In genomic region chr9:121121582-121122087, GRCh38 we compare ENCODE assay signal across 8 cellular contexts. TPM values are rescaled to one million over a fixed set of nuclear protein-coding genes. Genes with fewer than 3 reads are reported as not detected.
DNase-seq lines count a peak whose midpoint lies in the region; ATAC-seq, FAIRE-seq and TF ChIP-seq lines count a peak whose summit lies in the region.

No MANE protein-coding gene starts in this region.

- DNase-seq in AG04449 (ENCODE audit: low read depth, low spot score) (peak; percentile 67), NCI-H524 (lab: John Stamatoyannopoulos, UW) (peak; percentile 89 to 97), HepG2 (ENCODE audit: low spot score) (peak; percentile 95)
- peak; percentile 99 for DNase-seq in activated CD4-positive, alpha-beta T cell treated with anti-CD3 and anti-CD28 coated beads, Interleukin-2, amount 10 ng/mL, durations not matched to agents 7 days and 5 days
- DNase-seq in stimulated activated CD4-positive, alpha-beta T cell treated with anti-CD3 and anti-CD28 coated beads, Interleukin-2, amount 100 ng/mL, for 48 hours: peak; percentile 90 to 93

- H2AFZ ChIP-seq in HepG2 (ENCODE audit: low read length): peak overlapping the region; percentile 96

- peaks cover 46% of the 10 kb centered on the region for H3K36me3 Mint-ChIP-seq in activated CD4-positive, alpha-beta T cell treated with anti-CD3 and anti-CD28 coated beads, Interleukin-2, amount 10 ng/mL, durations not matched to agents 7 days and 5 days (ENCODE audit: low read depth)
- H3K36me3 Mint-ChIP-seq in dendritic cell treated with granulocyte-macrophage colony-stimulating factor and Interleukin-4, amounts not matched to agents 40 ng/mL and 50 ng/mL, for 4 days (ENCODE audit: low read depth): peaks cover 45% of the 10 kb centered on the region

- H3K9me3 ChIP-seq in HepG2 (ENCODE audit: low read length): no peaks in the 10 kb centered on the region

- peak overlapping the region; percentile 87 for H3K4me3 Mint-ChIP-seq in activated CD4-positive, alpha-beta T cell treated with anti-CD3 and anti-CD28 coated beads, Interleukin-2, amount 10 ng/mL, durations not matched to agents 7 days and 5 days
- H3K4me3 Mint-ChIP-seq in dendritic cell treated with granulocyte-macrophage colony-stimulating factor and Interleukin-4, amounts not matched to agents 40 ng/mL and 50 ng/mL, for 4 days: peak overlapping the region; percentile 74

- FAIRE-seq in HepG2 (lab: Jason Lieb, UNC): peak; percentile 92

- no peaks in the 10 kb centered on the region for H3K27me3 ChIP-seq in HepG2 (ENCODE audit: control insufficient read depth in 1 of 2, insufficient read depth in 2 of 2, low read length in 2 of 2)

- no peaks in the 10 kb centered on the region for H3K9me3 Mint-ChIP-seq in activated CD4-positive, alpha-beta T cell treated with anti-CD3 and anti-CD28 coated beads, Interleukin-2, amount 10 ng/mL, durations not matched to agents 7 days and 5 days
- H3K9me3 Mint-ChIP-seq in dendritic cell treated with granulocyte-macrophage colony-stimulating factor and Interleukin-4, amounts not matched to agents 40 ng/mL and 50 ng/mL, for 4 days: no peaks in the 10 kb centered on the region

- H3K9ac ChIP-seq in HepG2 (ENCODE audit: insufficient read depth, low read depth, low read length): peak overlapping the region; percentile 64

- peak overlapping the region; percentile 62 for H3K27ac ChIP-seq in HepG2 (ENCODE audit: extremely low read length, insufficient read depth, low read length)

- under 1% methylated on average over 15 of the region's 17 CpGs for WGBS in HepG2 (ENCODE audit: low lambda C conversion rate)

- H3K4me1 Mint-ChIP-seq in activated CD4-positive, alpha-beta T cell treated with anti-CD3 and anti-CD28 coated beads, Interleukin-2, amount 10 ng/mL, durations not matched to agents 7 days and 5 days: peaks cover 53% of the 10 kb centered on the region
- peaks cover 11% of the 10 kb centered on the region for H3K4me1 Mint-ChIP-seq in dendritic cell treated with granulocyte-macrophage colony-stimulating factor and Interleukin-4, amounts not matched to agents 40 ng/mL and 50 ng/mL, for 4 days (ENCODE audit: low read depth)

- H3K4me3 ChIP-seq in AG04449 (ENCODE audit: low read depth, low read length): peak overlapping the region; percentile 62
- H3K4me3 ChIP-seq in HepG2 (replicated peaks in 1 of 3; ENCODE audit: insufficient read depth in 1 of 3, low read depth in 2 of 3, low read length in 3 of 3): peak overlapping the region; percentile 50 to 70 (median 60)

- CTCF ChIA-PET in AG04449 (lab: Yijun Ruan, JAX): interaction anchor here (0.8 to 2.5 kb wide), 13 partner anchors 9 to 378 kb away, joined by 3 to 14 read pairs (median 4); no protein-coding TSS in a partner anchor
- CTCF ChIA-PET in activated CD4-positive, alpha-beta T cell treated with anti-CD3 and anti-CD28 coated beads, Interleukin-2, amount 10 ng/mL, durations not matched to agents 7 days and 5 days (lab: Charles Lee): interaction anchor here (0.7 to 1.7 kb wide), 11 partner anchors 9 to 143 kb away, joined by 3 to 7 read pairs (median 3); no protein-coding TSS in a partner anchor
- CTCF ChIA-PET in HepG2 (lab: Yijun Ruan, JAX; ENCODE audit: low intra/inter-chr PET ratio, low total read pairs): no interaction called here

- peak overlapping the region; percentile 95 for H3K27ac Mint-ChIP-seq in activated CD4-positive, alpha-beta T cell treated with anti-CD3 and anti-CD28 coated beads, Interleukin-2, amount 10 ng/mL, durations not matched to agents 7 days and 5 days
- H3K27ac Mint-ChIP-seq in dendritic cell treated with granulocyte-macrophage colony-stimulating factor and Interleukin-4, amounts not matched to agents 40 ng/mL and 50 ng/mL, for 4 days: peak overlapping the region; percentile 89

- peaks cover 11% of the 10 kb centered on the region for H3K4me1 ChIP-seq in HepG2 (ENCODE audit: insufficient read depth, low read length)

- H3K4me2 ChIP-seq in HepG2 (ENCODE audit: low read depth, low read length): peak overlapping the region; percentile 85

- H3K36me3 ChIP-seq in HepG2 (replicated peaks in 1 of 2; ENCODE audit: control insufficient read depth in 1 of 2, insufficient read depth in 2 of 2, low read length in 2 of 2): peaks cover 0 to 7% of the 10 kb centered on the region in 2 experiments; a peak in 1 of 5 replicates

- POLR2A ChIA-PET in AG04449 (lab: Yijun Ruan, JAX) (interaction anchor here (0.6 to 1.2 kb wide), 2 partner anchors 14 to 167 kb away, joined by 3 read pairs; no protein-coding TSS in a partner anchor), HepG2 (lab: Yijun Ruan, JAX) (interaction anchor here (0.6 to 2.2 kb wide), 4 partner anchors 9 to 177 kb away, joined by 3 to 26 read pairs (median 4); no protein-coding TSS in a partner anchor)
- POLR2A ChIA-PET in activated CD4-positive, alpha-beta T cell treated with anti-CD3 and anti-CD28 coated beads, Interleukin-2, amount 10 ng/mL, durations not matched to agents 7 days and 5 days (lab: Charles Lee): interaction anchor here (0.7 to 0.9 kb wide), 3 partner anchors 11 to 1792 kb away, joined by 3 read pairs; partner anchors contain the start of gene ZBTB6

- intact Hi-C loops in dendritic cell treated with granulocyte-macrophage colony-stimulating factor and Interleukin-4, amounts not matched to agents 40 ng/mL and 50 ng/mL, for 4 days (cut with micrococcal nuclease): loop anchor here (2.0 kb wide), 1 partner anchor 47 kb away; the partner anchor contains the start of gene CNTRL
- intact Hi-C loops in HepG2 (cut with micrococcal nuclease; ENCODE audit: unreplicated experiment): no loop called here

- H3K27me3 Mint-ChIP-seq in activated CD4-positive, alpha-beta T cell treated with anti-CD3 and anti-CD28 coated beads, Interleukin-2, amount 10 ng/mL, durations not matched to agents 7 days and 5 days: no peaks in the 10 kb centered on the region
- no peaks in the 10 kb centered on the region for H3K27me3 Mint-ChIP-seq in dendritic cell treated with granulocyte-macrophage colony-stimulating factor and Interleukin-4, amounts not matched to agents 40 ng/mL and 50 ng/mL, for 4 days

- no peak for TF ChIP-seq RAD21 in HepG2 (CRISPR knock-in tag; IDR thresholded peaks at IDR 0.05)

- ATAC-seq in GM18867 (IDR thresholded peaks at IDR 0.05; ENCODE audit: unreplicated experiment) (peak; percentile 99), HG03097 (IDR thresholded peaks at IDR 0.05; ENCODE audit: low FRiP score, unreplicated experiment) (peak; percentile 91), HepG2 (peak; percentile 100)

- TF ChIP-seq POLR2A in HepG2 (IDR thresholded peaks at IDR 0.05; ENCODE audit: insufficient read depth in 1 of 2, low read depth in 2 of 2, low read length in 2 of 2): peak; percentile 56 to 72; a peak in 3 of 4 replicates

- TF ChIP-seq CTCF in AG04449 (IDR thresholded peaks at IDR 0.05; ENCODE audit: insufficient read depth, low read length, missing control alignments) (peak; percentile 17), HepG2 (CRISPR knock-in tag; IDR thresholded peaks at IDR 0.05) (peak; percentile 19; the same call in 1 of the 2 replicates)

- TF ChIP-seq EP300 in HepG2 (IDR thresholded peaks at IDR 0.05; ENCODE audit: low read depth in 2 of 2, low read length in 2 of 2) (no peak; a peak in 1 of 4 replicates), HepG2 (CRISPR knock-in tag; IDR thresholded peaks at IDR 0.05; ENCODE audit: borderline replicate concordance) (no peak)

- H3K79me2 ChIP-seq in HepG2 (ENCODE audit: insufficient read depth, low read length): no peaks in the 10 kb centered on the region

- H4K20me1 ChIP-seq in HepG2 (ENCODE audit: insufficient read depth, low read length): no peaks in the 10 kb centered on the region

- BruUV-seq in HepG2 (replicated peaks; lab: Mats Ljungman, UMichigan): no TSS peak

- in situ Hi-C loops in HepG2 (cut with HindIII; ENCODE audit: extremely low pct_ligation_motif_present, low pct_unique_long_range_greater_than_20kb): no loop called here

TF ChIP-seq in HepG2, 621 proteins besides CTCF, POLR2A, EP300 and RAD21 (continues in another document):
- TF ChIP-seq ATF5 (CRISPR knock-in tag; IDR thresholded peaks at IDR 0.05; ENCODE audit: low read depth): no peak
- TF ChIP-seq NFYC (CRISPR knock-in tag; IDR thresholded peaks at IDR 0.05): peak; percentile 84

RNA-seq across cellular contexts. Expression of gene CNTRL, which starts 46.9 kb away (rescaled TPM):
- total RNA-seq in activated CD4-positive, alpha-beta T cell treated with anti-CD3 and anti-CD28 coated beads, Interleukin-2, amount 10 ng/mL, durations not matched to agents 7 days and 5 days: 10 to 100 TPM; 90.7 to 91.5 TPM
- total RNA-seq in HepG2 (2016; rRNA removed; fragmentation: Illumina TruSeq; extraction: Trizol): 11.8 and 14.4 TPM in 2 replicates
- total RNA-seq in HepG2 (2016; cell fraction: cytosol; rRNA removed; fragmentation: Illumina TruSeq; extraction: Trizol; ENCODE audit: low read depth): 4.7 and 4.8 TPM in 2 replicates
- total RNA-seq in HepG2 (2016; cell fraction: insoluble cytoplasmic fraction; rRNA removed; fragmentation: Illumina TruSeq; extraction: Trizol): 10.7 and 14.1 TPM in 2 replicates
- total RNA-seq in HepG2 (2016; cell fraction: membrane; rRNA removed; fragmentation: Illumina TruSeq; extraction: Trizol): 4.7 and 5.0 TPM in 2 replicates
- total RNA-seq in HepG2 (2016; cell fraction: nucleus; rRNA removed; fragmentation: Illumina TruSeq; extraction: Trizol): 12.3 and 17.2 TPM in 2 replicates
- polyA plus RNA-seq in HepG2 (2011; rRNA removed): 6.1 and 7.5 TPM in 2 replicates
- 4.1 and 4.2 TPM in 2 replicates for polyA plus RNA-seq in HepG2 (2011; cell fraction: cytosol; rRNA removed)
- polyA plus RNA-seq in HepG2 (2011; cell fraction: nucleus; rRNA removed): 9.1 and 9.5 TPM in 2 replicates
- polyA plus RNA-seq in HepG2 (2012): 6.3 and 8.4 TPM in 2 replicates
- polyA plus RNA-seq in HepG2 (2016; cell fraction: cytosol; fragmentation: Illumina TruSeq; extraction: Trizol; ENCODE audit: low read depth): 0.28 and 0.37 TPM in 2 replicates
- 10.8 and 10.9 TPM in 2 replicates for polyA plus RNA-seq in HepG2 (2016; cell fraction: insoluble cytoplasmic fraction; fragmentation: Illumina TruSeq; extraction: Trizol; ENCODE audit: low read depth)
- 1.1 and 1.5 TPM in 2 replicates for polyA plus RNA-seq in HepG2 (2016; cell fraction: membrane; fragmentation: Illumina TruSeq; extraction: Trizol; ENCODE audit: low read depth)
- 15.8 and 17.4 TPM in 2 replicates for polyA plus RNA-seq in HepG2 (2016; cell fraction: nucleus; fragmentation: Illumina TruSeq; extraction: Trizol; ENCODE audit: insufficient read depth, low read depth)
- polyA minus RNA-seq in HepG2 (2011; rRNA and poly(A)+ RNA removed; ENCODE audit: low replicate concordance): 7.3 and 10.6 TPM in 2 replicates
- 6.8 TPM in 2 replicates for polyA minus RNA-seq in HepG2 (2011; cell fraction: cytosol; rRNA and poly(A)+ RNA removed)
- 22.9 and 30.5 TPM in 2 replicates for polyA minus RNA-seq in HepG2 (2011; cell fraction: nucleus; rRNA and poly(A)+ RNA removed)

Comparison
In these comparisons a context has a peak if more than half of its experiments do, and no peak if none do; other contexts are left out.
1. Peak in every context shown above with its lines: DNase-seq, ATAC-seq, H3K4me3 ChIP-seq and H3K27ac ChIP-seq.